ENCODE assay signal across 1 cellular context in the genomic region with DNA sequence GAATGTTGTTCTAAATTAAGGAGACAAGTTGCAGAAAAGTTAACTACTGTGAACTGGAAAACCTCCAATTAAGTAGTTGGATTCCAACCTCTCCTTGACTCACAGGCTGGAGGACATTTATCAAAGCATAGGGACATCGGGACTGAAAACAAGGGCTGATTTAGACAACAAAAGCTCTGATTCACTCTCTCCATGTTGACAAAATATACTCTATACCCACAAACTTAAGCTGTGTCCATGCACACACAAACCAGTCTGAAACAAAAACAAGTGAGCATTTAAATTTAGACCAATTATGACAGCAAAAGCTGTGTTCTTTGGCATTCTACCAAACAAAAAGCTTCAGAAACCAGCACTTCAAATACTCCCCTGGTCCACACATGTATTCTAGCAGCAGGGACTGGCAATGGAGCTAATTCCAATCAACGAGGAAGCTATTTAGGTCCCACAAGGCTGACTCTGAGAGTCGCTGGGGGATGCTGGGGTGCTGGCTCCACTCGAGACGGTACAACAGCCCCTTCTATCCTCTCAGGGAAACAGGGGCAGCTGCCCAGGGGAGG.
A peak's percentile ranks its signal among the peaks of the same experiment; 100 is the strongest.
TF ChIP-seq lines count a peak whose summit lies in the region.

No MANE protein-coding gene starts in this region.

TF ChIP-seq in HepG2, 621 proteins besides CTCF, POLR2A, EP300 and RAD21 (continued from another document):
- no peak for TF ChIP-seq CSRNP1 (CRISPR knock-in tag; IDR thresholded peaks at IDR 0.05)
- 0 out of 2 replicates have a peak, but pooled peaks have one; percentile 21 for TF ChIP-seq FOXK2 (IDR thresholded peaks at IDR 0.05)
